1 cellular context compared by ENCODE assay signal in genomic region chr10:44962870-44963738, GRCh38.
TF ChIP-seq lines count a peak whose summit lies in the region.

No MANE protein-coding gene starts in this region.

TF ChIP-seq in H1, 55 proteins besides CTCF, POLR2A, EP300 and RAD21:
- peak; percentile 73; the same call in 1 of the 2 replicates for TF ChIP-seq TCF12 (IDR thresholded peaks at IDR 0.05; ENCODE audit: low read depth, low read length)
- TF ChIP-seq CHD2 (IDR thresholded peaks at IDR 0.05; ENCODE audit: low read length): no peak
- TF ChIP-seq BCL11A (IDR thresholded peaks at IDR 0.05; ENCODE audit: low read depth in 2 of 2, low read length in 2 of 2): no peak
- peak; percentile 68 for TF ChIP-seq TEAD4 (IDR thresholded peaks at IDR 0.05; ENCODE audit: low read depth, low read length)
- no peak for TF ChIP-seq SAP30 (IDR thresholded peaks at IDR 0.05; ENCODE audit: insufficient read depth, insufficient replicate concordance, low read length)
- TF ChIP-seq FOSL1 (IDR thresholded peaks at IDR 0.05; ENCODE audit: insufficient read depth, low read depth, low read length): no peak
- peak; percentile 34; the same call in 1 of the 2 replicates for TF ChIP-seq E2F6 (IDR thresholded peaks at IDR 0.05)
- TF ChIP-seq MAX (IDR thresholded peaks at IDR 0.05): peak; percentile 63; the same call in 1 of the 2 replicates
TF ChIP-seq in H1: peak in this region for 4.
